Comparison of ENCODE assay signal across 26 cellular contexts in the genomic region with DNA sequence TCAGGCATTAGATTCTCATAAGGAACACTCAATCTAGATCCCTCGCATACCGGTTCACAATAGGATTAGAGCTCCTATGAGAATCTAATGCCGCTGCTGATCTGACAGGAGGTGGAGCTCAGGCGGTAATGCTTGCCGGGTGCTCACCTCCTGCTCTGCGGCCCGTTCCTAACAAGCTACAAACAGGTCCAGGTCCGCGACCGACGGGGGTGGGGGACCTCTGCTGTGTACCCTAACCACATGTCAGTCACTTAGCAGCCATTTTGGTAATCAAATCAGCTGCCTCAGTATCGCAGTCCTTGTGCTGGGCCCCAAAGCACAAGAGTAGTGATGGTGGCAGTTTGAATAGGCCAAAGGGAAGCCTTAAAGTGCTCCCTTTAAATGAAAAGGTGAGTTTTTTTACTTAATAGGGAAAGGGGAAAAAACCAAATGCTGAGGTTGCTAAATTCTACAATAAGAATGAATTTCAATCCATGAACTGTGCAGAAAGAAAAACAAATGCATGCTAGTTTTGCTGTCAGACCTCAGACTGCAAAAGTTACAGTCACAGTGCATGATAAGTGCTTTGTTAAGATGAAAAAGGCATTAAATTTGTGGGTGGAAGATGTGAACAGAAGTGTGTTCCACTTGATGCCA.
"Had no signal": no experiment of that assay in that cellular context is flagged by ENCODE, and none has a peak within 500 bp of the region (broad histone marks: within the 10 kb centered on the region; RNA-seq: fewer than 3 reads in every experiment).

No MANE protein-coding gene starts in this region.

- DNase-seq: activated CD4-positive, alpha-beta T cell treated with anti-CD3 and anti-CD28 coated beads for 48 hours; activated CD4-positive, alpha-beta T cell treated with anti-CD3 and anti-CD28 coated beads, Interleukin-2, amount 50 U/mL, for 48 hours; activated CD8-positive, alpha-beta memory T cell treated with anti-CD3 and anti-CD28 coated beads for 24 hours; activated effector memory CD4-positive, alpha-beta T cell treated with Interleukin-2 at 50 U/mL for 16 hours; activated naive CD4-positive, alpha-beta T cell treated with Interleukin-2 at 50 U/mL for 16 hours; anterior cingulate cortex; dermis blood vessel endothelial cell; effector CD4-positive, alpha-beta T cell; hippocampal formation; immature natural killer cell; left colon; midbrain; naive thymus-derived CD4-positive, alpha-beta T cell; occipital lobe; psoas muscle; spleen; stimulated activated CD4-positive, alpha-beta T cell treated with anti-CD3 and anti-CD28 coated beads, Interleukin-2, amount 100 ng/mL, for 48 hours; stimulated activated naive CD4-positive, alpha-beta T cell treated with Interleukin-2 at 50 U/mL for 16 hours; testis; transverse colon had no signal

- FAIRE-seq: colon, frontal cortex, kidney had no signal

- H3K4me1 Mint-ChIP-seq: immature natural killer cell; naive thymus-derived CD4-positive, alpha-beta T cell had no signal

- H3K27ac ChIP-seq: parathyroid adenoma, psoas muscle, spleen, testis, transverse colon had no signal

- H3K79me2 ChIP-seq: parathyroid adenoma had no signal

- H3K4me3 Mint-ChIP-seq: activated naive CD8-positive, alpha-beta T cell; immature natural killer cell; naive thymus-derived CD4-positive, alpha-beta T cell; T-helper 2 cell treated with Interferon-gamma antibody and Interleukin-4, amounts not matched to agents 5 μg/mL and 100 μg/mL, for 36 hours had no signal

- H3K36me3 Mint-ChIP-seq: activated naive CD8-positive, alpha-beta T cell; immature natural killer cell; naive thymus-derived CD4-positive, alpha-beta T cell had no signal

- H3K27ac Mint-ChIP-seq: activated naive CD8-positive, alpha-beta T cell; immature natural killer cell; naive thymus-derived CD4-positive, alpha-beta T cell; T-helper 2 cell treated with Interferon-gamma antibody and Interleukin-4, amounts not matched to agents 5 μg/mL and 100 μg/mL, for 36 hours had no signal

- H2AFZ ChIP-seq: parathyroid adenoma had no signal

- H3K4me3 ChIP-seq: psoas muscle, spleen, testis, transverse colon had no signal

- H3K4me1 ChIP-seq: parathyroid adenoma, psoas muscle, spleen, testis, transverse colon had no signal

- ATAC-seq: left colon; naive thymus-derived CD4-positive, alpha-beta T cell; psoas muscle had no signal

- H3K9ac ChIP-seq: parathyroid adenoma had no signal

- H3K36me3 ChIP-seq: spleen, transverse colon had no signal

- H3K27me3 ChIP-seq: spleen, testis, transverse colon had no signal

- H3K9me3 Mint-ChIP-seq: T-helper 2 cell treated with Interferon-gamma antibody and Interleukin-4, amounts not matched to agents 5 μg/mL and 100 μg/mL, for 36 hours had no signal

- H3K9me3 ChIP-seq: psoas muscle, spleen, testis, transverse colon had no signal
